Comparison of ENCODE assay signal across 3 cellular contexts in the genomic region with DNA sequence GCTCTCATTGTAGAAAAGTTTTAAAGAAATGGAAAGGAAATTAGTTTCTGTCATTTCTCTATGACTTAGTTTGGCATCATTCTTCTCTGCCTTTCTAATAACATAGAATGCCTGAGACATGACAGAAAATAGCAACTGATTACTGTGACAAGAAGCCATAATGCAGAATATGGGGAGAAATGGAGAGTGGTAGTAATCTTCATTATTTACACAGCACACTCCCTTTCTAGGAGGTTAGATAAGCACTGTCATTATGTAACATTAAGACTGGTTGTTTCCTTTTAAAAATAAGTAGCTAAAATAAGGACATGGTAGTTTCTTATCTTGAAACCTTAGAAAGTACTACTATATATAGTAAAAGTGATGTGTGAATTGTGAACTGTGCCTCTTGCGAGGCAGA.
"Had no signal": no experiment of that assay in that cellular context is flagged by ENCODE, and none has a peak within 500 bp of the region (broad histone marks: within the 10 kb centered on the region; RNA-seq: fewer than 3 reads in every experiment).

No MANE protein-coding gene starts in this region.

- DNase-seq: GDM1, GF-D8 had no signal

- ATAC-seq: GM12878 had no signal

- H3K4me3 ChIP-seq: GM12878 had no signal
